10 cellular contexts compared by ENCODE assay signal in genomic region chr3:173993299-173993698, GRCh38.
DNase-seq lines count a peak whose midpoint lies in the region; TF ChIP-seq lines count a peak whose summit lies in the region.
"Had no signal": no experiment of that assay in that cellular context is flagged by ENCODE, and none has a peak within 500 bp of the region (broad histone marks: within the 10 kb centered on the region; RNA-seq: fewer than 3 reads in every experiment).

No MANE protein-coding gene starts in this region.

- peak; percentile 72 for TF ChIP-seq CTCF in endodermal cell (conservative IDR thresholded peaks at IDR 0.05)
- TF ChIP-seq CTCF in lower leg skin (IDR thresholded peaks at IDR 0.05): no peak

- H3K27me3 ChIP-seq in endodermal cell (ENCODE audit: control insufficient read depth, insufficient read depth, low read length, poor library complexity, severe bottlenecking): no peaks in the 10 kb centered on the region

- H3K27ac Mint-ChIP-seq in endodermal cell: peak overlapping the region; percentile 67

- no peaks in the 10 kb centered on the region for H3K9me3 Mint-ChIP-seq in endodermal cell

- no peak overlapping the region for H3K4me3 Mint-ChIP-seq in endodermal cell

- peaks cover 28% of the 10 kb centered on the region for H3K4me1 Mint-ChIP-seq in endodermal cell

- H3K4me3 ChIP-seq in endodermal cell (ENCODE audit: low read length): no peak overlapping the region
- H3K4me3 ChIP-seq in skeletal muscle cell (ENCODE audit: low read depth, low read length): no peak overlapping the region
- no peak overlapping the region for H3K4me3 ChIP-seq in lower leg skin (ENCODE audit: low read depth, poor library complexity, severe bottlenecking)
- H3K4me3 ChIP-seq: prostate gland had no signal

- DNase-seq in NCI-H2171 treated with DMSO at 0.1 percent for 48 hours (lab: John Stamatoyannopoulos, UW): peak; percentile 13
- DNase-seq in NCI-H2171 (lab: John Stamatoyannopoulos, UW): no peak
- peak; percentile 34 for DNase-seq in NCI-H2227 treated with DMSO at 0.1 percent for 48 hours (lab: John Stamatoyannopoulos, UW)
- no peak for DNase-seq in endodermal cell
- DNase-seq in skeletal muscle cell (ENCODE audit: low read depth): peak; percentile 33
- DNase-seq in T1000 (lab: John Stamatoyannopoulos, UW): no peak
- no peak for DNase-seq in cerebellar cortex (ENCODE audit: low spot score)
- no peak for DNase-seq in lower leg skin (ENCODE audit: low spot score in 2 of 2)
- DNase-seq: activated gamma-delta T cell had no signal

- no peak overlapping the region for H3K27ac ChIP-seq in endodermal cell (ENCODE audit: low read depth, low read length)
- H3K27ac ChIP-seq: prostate gland had no signal

- WGBS in endodermal cell (ENCODE audit: insufficient coverage in 1 of 2, insufficient read length in 1 of 2), 2 experiments: 57 to 75% methylated on average over 1 of the region's 1 CpG
- WGBS in lower leg skin, 2 donors: 46 to 65% methylated on average over 1 of the region's 1 CpG

- TF ChIP-seq POLR2A in lower leg skin (IDR thresholded peaks at IDR 0.05): no peak

- no peak overlapping the region for H3K9ac ChIP-seq in endodermal cell (ENCODE audit: extremely low read depth, low read length, poor library complexity, severe bottlenecking)

- H3K36me3 Mint-ChIP-seq in endodermal cell (ENCODE audit: low read depth): no peaks in the 10 kb centered on the region

- intact Hi-C loops in lower leg skin (cut with DNase I; ENCODE audit: low total_unique reads): no loop called here

- no peaks in the 10 kb centered on the region for H3K36me3 ChIP-seq in endodermal cell (ENCODE audit: control insufficient read depth, insufficient read depth, low read length)
- H3K36me3 ChIP-seq: prostate gland had no signal

- no peaks in the 10 kb centered on the region for H3K27me3 Mint-ChIP-seq in endodermal cell (ENCODE audit: insufficient read depth)

- H3K9me3 ChIP-seq in endodermal cell (ENCODE audit: control insufficient read depth, low read length): no peaks in the 10 kb centered on the region
- H3K9me3 ChIP-seq: prostate gland had no signal

- H3K4me1 ChIP-seq in endodermal cell (ENCODE audit: control insufficient read depth, insufficient read depth, low read length): peaks cover 10% of the 10 kb centered on the region
- H3K4me1 ChIP-seq: prostate gland had no signal

Comparison
In these comparisons a context has a peak if more than half of its experiments do, and no peak if none do; other contexts are left out.
1. DNase-seq: peak in NCI-H2171 treated with DMSO at 0.1 percent for 48 hours (single experiment), NCI-H2227 treated with DMSO at 0.1 percent for 48 hours (single experiment) and skeletal muscle cell (single experiment); none in NCI-H2171 (single experiment), endodermal cell (single experiment), T1000 (single experiment), cerebellar cortex (single experiment) and lower leg skin (0 of 2).